Comparison of ENCODE assay signal across 27 cellular contexts in genomic region chr6:137683886-137684285, GRCh38.
DNase-seq lines count a peak whose midpoint lies in the region; ATAC-seq, FAIRE-seq and TF ChIP-seq lines count a peak whose summit lies in the region.
"Had no signal": no experiment of that assay in that cellular context is flagged by ENCODE, and none has a peak within 500 bp of the region (broad histone marks: within the 10 kb centered on the region; RNA-seq: fewer than 3 reads in every experiment).

No MANE protein-coding gene starts in this region.

- no peaks in the 10 kb centered on the region for H3F3A ChIP-seq in smooth muscle cell (ENCODE audit: low read depth)

- TF ChIP-seq POLR2A in GM12892 (IDR thresholded peaks at IDR 0.05; ENCODE audit: low read depth, low read length) = no peak

- H3K9ac ChIP-seq in smooth muscle cell (ENCODE audit: low read depth) = no peak overlapping the region
- H3K9ac ChIP-seq: BLaER1 had no signal

- WGBS in smooth muscle cell (ENCODE audit: low lambda C conversion rate) = 51% methylated on average over 4 of the region's 4 CpGs

- no peaks in the 10 kb centered on the region for H4K20me1 ChIP-seq in smooth muscle cell (ENCODE audit: low read depth)
- H4K20me1 ChIP-seq: BLaER1 had no signal

- peak overlapping the region in 1 of 2 donors; percentile 38 for H3K4me3 Mint-ChIP-seq in activated T-cell treated with anti-CD3 and anti-CD28 coated beads, Interleukin-2, amount 50 U/mL, for 72 hours
- H3K4me3 Mint-ChIP-seq in natural killer cell = no peak overlapping the region
- H3K4me3 Mint-ChIP-seq: CD14-positive monocyte; CD4-positive, alpha-beta memory T cell; CD4-positive, CD25-positive, alpha-beta regulatory T cell; CD8-positive, alpha-beta memory T cell had no signal

- no peak overlapping the region for H2AFZ ChIP-seq in smooth muscle cell (ENCODE audit: low read depth)

- peaks cover 5 to 9% of the 10 kb centered on the region in 2 donors for H3K36me3 Mint-ChIP-seq in activated T-cell treated with anti-CD3 and anti-CD28 coated beads, Interleukin-2, amount 50 U/mL, for 72 hours (ENCODE audit: insufficient read depth in 2 of 2)
- no peaks in the 10 kb centered on the region for H3K36me3 Mint-ChIP-seq in natural killer cell
- H3K36me3 Mint-ChIP-seq: CD14-positive monocyte; CD4-positive, alpha-beta memory T cell; CD4-positive, CD25-positive, alpha-beta regulatory T cell had no signal

- peak; percentile 51 for FAIRE-seq in GM12892 (lab: Jason Lieb, UNC)
- FAIRE-seq: A549, G401.6, GM12891, GM18507 had no signal

- peak overlapping the region; percentile 19 for H3K27ac ChIP-seq in smooth muscle cell (ENCODE audit: low read depth)
- H3K27ac ChIP-seq: 22Rv1, BLaER1 had no signal

- no peaks in the 10 kb centered on the region for H3K27me3 ChIP-seq in smooth muscle cell (ENCODE audit: low read depth)
- H3K27me3 ChIP-seq: BE2C, BLaER1 had no signal

- no peaks in the 10 kb centered on the region for H3K4me1 ChIP-seq in smooth muscle cell (ENCODE audit: low read depth)
- H3K4me1 ChIP-seq: BE2C, BLaER1 had no signal

- H3K4me3 ChIP-seq in epithelial cell of esophagus (ENCODE audit: low read length) (no peak overlapping the region), smooth muscle cell (no peak overlapping the region)
- H3K4me3 ChIP-seq: A549, BLaER1 had no signal

- H3K27ac Mint-ChIP-seq in activated T-cell treated with anti-CD3 and anti-CD28 coated beads, Interleukin-2, amount 50 U/mL, for 72 hours = peak overlapping the region; percentile 87
- no peak overlapping the region for H3K27ac Mint-ChIP-seq in natural killer cell
- H3K27ac Mint-ChIP-seq: CD14-positive monocyte; CD4-positive, alpha-beta memory T cell; CD8-positive, alpha-beta memory T cell had no signal

- H3K79me2 ChIP-seq in smooth muscle cell (ENCODE audit: low read depth) = no peaks in the 10 kb centered on the region

- no peak for DNase-seq in activated T-cell treated with anti-CD3 and anti-CD28 coated beads, Interleukin-2, amount 50 U/mL, for 72 hours
- no peak for DNase-seq in activated T-cell treated with anti-CD3 and anti-CD28 coated beads, Interleukin-2, amount 50 U/mL, for 1 hour
- DNase-seq in GM12892 (ENCODE audit: insufficient read length) (no peak), epithelial cell of esophagus (ENCODE audit: low read depth) (peak; percentile 54), smooth muscle cell (lab: John Stamatoyannopoulos, UW; ENCODE audit: unreplicated experiment) (no peak), natural killer cell (no peak), T-helper 9 cell (no peak)
- DNase-seq: ACHN; BE2C; C1 segment of cervical spinal cord; CD4-positive, alpha-beta memory T cell; CD4-positive, CD25-positive, alpha-beta regulatory T cell; CD8-positive, alpha-beta memory T cell; COR-L47; DMS 273 treated with DMSO at 0.1 percent for 48 hours; DMS153; DMS53; DMS79; GF-D8 had no signal

- intact Hi-C loops in natural killer cell (cut with micrococcal nuclease) = no loop called here

- no peak for TF ChIP-seq CTCF in epithelial cell of esophagus (IDR thresholded peaks at IDR 0.05; ENCODE audit: insufficient read depth, low read depth, low read length, missing control alignments)
- no peak for TF ChIP-seq CTCF in smooth muscle cell (IDR thresholded peaks at IDR 0.05; ENCODE audit: borderline replicate concordance, insufficient read depth, poor library complexity, severe bottlenecking)
- TF ChIP-seq CTCF in natural killer cell (IDR thresholded peaks at IDR 0.05) = no peak

- H3K27me3 Mint-ChIP-seq in activated T-cell treated with anti-CD3 and anti-CD28 coated beads, Interleukin-2, amount 50 U/mL, for 72 hours (ENCODE audit: low read depth) = peaks cover 35% of the 10 kb centered on the region
- H3K27me3 Mint-ChIP-seq in natural killer cell (ENCODE audit: low read depth in 2 of 2) = peaks cover 11 to 28% of the 10 kb centered on the region in 2 donors

- no peaks in the 10 kb centered on the region for H3K36me3 ChIP-seq in smooth muscle cell (ENCODE audit: low read depth)
- H3K36me3 ChIP-seq: BE2C, BLaER1 had no signal

- peaks cover 1 to 6% of the 10 kb centered on the region in 2 donors for H3K9me3 Mint-ChIP-seq in activated T-cell treated with anti-CD3 and anti-CD28 coated beads, Interleukin-2, amount 50 U/mL, for 72 hours
- no peaks in the 10 kb centered on the region for H3K9me3 Mint-ChIP-seq in natural killer cell

- peaks cover 58% of the 10 kb centered on the region for H3K4me1 Mint-ChIP-seq in activated T-cell treated with anti-CD3 and anti-CD28 coated beads, Interleukin-2, amount 50 U/mL, for 72 hours (ENCODE audit: low read depth)
- H3K4me1 Mint-ChIP-seq in natural killer cell = no peaks in the 10 kb centered on the region

- ATAC-seq in activated T-cell treated with anti-CD3 and anti-CD28 coated beads, Interleukin-2, amount 50 U/mL, for 72 hours (replicated peaks in 1 of 2) = no peak
- ATAC-seq in natural killer cell (no peak), HG03342 (IDR thresholded peaks at IDR 0.05; ENCODE audit: unreplicated experiment) (no peak)
- ATAC-seq: A549 had no signal

- no peaks in the 10 kb centered on the region for H3K9me3 ChIP-seq in smooth muscle cell (replicated peaks; ENCODE audit: low read depth)
- H3K9me3 ChIP-seq: BE2C had no signal

- H3K4me2 ChIP-seq in smooth muscle cell = no peak overlapping the region
- H3K4me2 ChIP-seq: A549, BLaER1 had no signal
